In genomic region chr7:139648941-139649425, GRCh38 we compare ENCODE assay signal across 8 cellular contexts.
DNase-seq lines count a peak whose midpoint lies in the region; ATAC-seq and TF ChIP-seq lines count a peak whose summit lies in the region.

No MANE protein-coding gene starts in this region.

- H3K27me3 Mint-ChIP-seq in activated B cell treated with CpG ODN at 0.5 μM for 24 hours (no peaks in the 10 kb centered on the region), memory B cell (no peaks in the 10 kb centered on the region), WTC11 (ENCODE audit: low read depth) (no peaks in the 10 kb centered on the region)

- H3K27ac Mint-ChIP-seq in activated B cell treated with CpG ODN at 0.5 μM for 24 hours (peak overlapping the region; percentile 18), memory B cell (peak overlapping the region; percentile 89), WTC11 (no peak overlapping the region)

- H3K4me3 Mint-ChIP-seq in activated B cell treated with CpG ODN at 0.5 μM for 24 hours: peak overlapping the region; percentile 72
- H3K4me3 Mint-ChIP-seq in memory B cell: peak overlapping the region; percentile 78
- no peak overlapping the region for H3K4me3 Mint-ChIP-seq in WTC11

- intact Hi-C loops in Right ventricle myocardium inferior (cut with DNase I): loop anchor here (1.0 to 5.0 kb wide), 2 partner anchors 83 to 126 kb away; no protein-coding TSS in a partner anchor
- intact Hi-C loops in cardiac septum (cut with DNase I): loop anchor here (2.0 to 5.0 kb wide), 3 partner anchors 83 to 268 kb away; partner anchors contain the start of gene HIPK2
- intact Hi-C loops in activated B cell treated with CpG ODN at 0.5 μM for 24 hours (cut with micrococcal nuclease): loop anchor here (5.0 kb wide), 3 partner anchors 48 to 147 kb away; no protein-coding TSS in a partner anchor

- POLR2A ChIA-PET in activated B cell treated with CpG ODN at 0.5 μM for 24 hours (lab: Charles Lee) (interaction anchor here (1.5 to 1.7 kb wide), 2 partner anchors 13 to 24 kb away, joined by 4 to 5 read pairs; no protein-coding TSS in a partner anchor), WTC11 (lab: Charles Lee) (no interaction called here)

- DNase-seq in Right ventricle myocardium inferior (ENCODE audit: missing footprints) (peak; percentile 72), cardiac septum (ENCODE audit: low spot score) (no peak), activated B cell treated with CpG ODN at 0.5 μM for 24 hours (no peak), memory B cell (ENCODE audit: low spot score in 2 of 2) (peak in 1 of 2 donors; percentile 29), WTC11 (ENCODE audit: low spot score) (no peak), islet precursor cell (no peak), NCI-H510A (lab: John Stamatoyannopoulos, UW) (no peak)

- TF ChIP-seq CTCF in activated B cell treated with CpG ODN at 0.5 μM for 24 hours (IDR thresholded peaks at IDR 0.05) (no peak), WTC11 (IDR thresholded peaks at IDR 0.05) (no peak)

- H3K4me1 Mint-ChIP-seq in activated B cell treated with CpG ODN at 0.5 μM for 24 hours (peaks cover 39% of the 10 kb centered on the region), memory B cell (peaks cover 36% of the 10 kb centered on the region), WTC11 (peaks cover 42% of the 10 kb centered on the region)

- ATAC-seq in Right ventricle myocardium inferior (peak; percentile 36), HG03064 (IDR thresholded peaks at IDR 0.05; ENCODE audit: low read depth, unreplicated experiment) (peak; percentile 87), activated B cell treated with CpG ODN at 0.5 μM for 24 hours (ENCODE audit: low read depth) (peak; percentile 62), memory B cell (ENCODE audit: low read depth) (peak; percentile 87), WTC11 (no peak)

- H3K36me3 Mint-ChIP-seq in activated B cell treated with CpG ODN at 0.5 μM for 24 hours (ENCODE audit: low read depth) (peaks cover 3% of the 10 kb centered on the region), memory B cell (peaks cover 4% of the 10 kb centered on the region), WTC11 (no peaks in the 10 kb centered on the region)

- CTCF ChIA-PET in activated B cell treated with CpG ODN at 0.5 μM for 24 hours (lab: Charles Lee): interaction anchor here (2.0 to 9.1 kb wide), 4 partner anchors 15 to 354 kb away, joined by 4 to 179 read pairs (median 20); no protein-coding TSS in a partner anchor
- CTCF ChIA-PET in WTC11 (lab: Charles Lee): interaction anchor here (1.0 to 4.2 kb wide), 5 partner anchors 25 to 357 kb away, joined by 3 to 29 read pairs (median 9); no protein-coding TSS in a partner anchor

- no peaks in the 10 kb centered on the region for H3K9me3 Mint-ChIP-seq in activated B cell treated with CpG ODN at 0.5 μM for 24 hours
- no peaks in the 10 kb centered on the region for H3K9me3 Mint-ChIP-seq in memory B cell
- H3K9me3 Mint-ChIP-seq in WTC11: no peaks in the 10 kb centered on the region

TF ChIP-seq in WTC11, 78 proteins besides CTCF, POLR2A, EP300 and RAD21 (continues in another document):
- TF ChIP-seq JAZF1 (CRISPR knock-in tag; IDR thresholded peaks at IDR 0.05) (no peak), HMGA2 (CRISPR knock-in tag; IDR thresholded peaks at IDR 0.05) (no peak), ZNF671 (CRISPR knock-in tag; IDR thresholded peaks at IDR 0.05) (no peak), E2F1 (CRISPR knock-in tag; IDR thresholded peaks at IDR 0.05) (no peak), ATF1 (CRISPR knock-in tag; IDR thresholded peaks at IDR 0.05) (no peak), NR2C2 (CRISPR knock-in tag; IDR thresholded peaks at IDR 0.05) (no peak), ZNF532 (CRISPR knock-in tag; IDR thresholded peaks at IDR 0.05; ENCODE audit: borderline replicate concordance) (no peak), ZNF512 (CRISPR knock-in tag; IDR thresholded peaks at IDR 0.05; ENCODE audit: borderline replicate concordance) (no peak), E2F4 (CRISPR knock-in tag; IDR thresholded peaks at IDR 0.05; ENCODE audit: borderline replicate concordance, low read depth) (no peak), ATF2 (CRISPR knock-in tag; IDR thresholded peaks at IDR 0.05; ENCODE audit: borderline replicate concordance, low read depth) (no peak), USF2 (CRISPR knock-in tag; IDR thresholded peaks at IDR 0.05) (no peak)
